ENCODE assay signal across 8 cellular contexts in genomic region chr19:57814505-57815246, GRCh38. TPM values are rescaled to one million over a fixed set of nuclear protein-coding genes. Genes with fewer than 3 reads are reported as not detected.
DNase-seq lines count a peak whose midpoint lies in the region; ATAC-seq, FAIRE-seq and TF ChIP-seq lines count a peak whose summit lies in the region.

TSS of gene ZNF552 (minus strand) at chr19:57814913. CDS start at chr19:57814743, 170 bp downstream.

- H3K36me3 ChIP-seq in astrocyte (ENCODE audit: insufficient read depth, low read length) (no peaks in the 10 kb centered on the region), rectal smooth muscle tissue (ENCODE audit: control insufficient read depth, insufficient read depth, low read length) (peaks cover 6% of the 10 kb centered on the region)

- H4K20me1 ChIP-seq in astrocyte (ENCODE audit: insufficient read depth, low read length), result no peaks in the 10 kb centered on the region

- no peaks in the 10 kb centered on the region for H3K27me3 ChIP-seq in astrocyte (ENCODE audit: insufficient read depth, low read length)
- no peaks in the 10 kb centered on the region for H3K27me3 ChIP-seq in rectal smooth muscle tissue (ENCODE audit: control insufficient read depth, insufficient read depth, low read length)

- DNase-seq in GM12891 (ENCODE audit: insufficient read length, low spot score) (peak; percentile 64), NCI-H1694 treated with DMSO at 0.1 percent for 48 hours (lab: John Stamatoyannopoulos, UW) (peak; percentile 85), astrocyte (ENCODE audit: low read depth) (peak; percentile 90), hepatic stellate cell (ENCODE audit: low spot score) (peak; percentile 92)
- peak; percentile 77 for DNase-seq in T-helper 2 cell treated with Interferon-gamma antibody and Interleukin-4, amounts not matched to agents 5 μg/mL and 100 μg/mL, for 36 hours (ENCODE audit: low spot score)

- H3K9ac ChIP-seq in astrocyte (ENCODE audit: low read length) (peak within 1 kb of the TSS; percentile 89), rectal smooth muscle tissue (ENCODE audit: low read length) (peak within 1 kb of the TSS; percentile 94)

- H3K9me3 Mint-ChIP-seq in T-helper 2 cell treated with Interferon-gamma antibody and Interleukin-4, amounts not matched to agents 5 μg/mL and 100 μg/mL, for 36 hours, result no peaks in the 10 kb centered on the region
- no peaks in the 10 kb centered on the region for H3K9me3 Mint-ChIP-seq in astrocyte (ENCODE audit: unreplicated experiment)

- H3K4me3 Mint-ChIP-seq in T-helper 2 cell treated with Interferon-gamma antibody and Interleukin-4, amounts not matched to agents 5 μg/mL and 100 μg/mL, for 36 hours, result peak within 1 kb of the TSS; percentile 94
- peak within 1 kb of the TSS; percentile 97 for H3K4me3 Mint-ChIP-seq in astrocyte (ENCODE audit: unreplicated experiment)

- TF ChIP-seq CTCF in astrocyte (IDR thresholded peaks at IDR 0.05; ENCODE audit: insufficient read depth, low read depth, low read length), result no peak

- peak within 1 kb of the TSS; percentile 87 for H3K4me2 ChIP-seq in astrocyte (ENCODE audit: low read length)

- peak; percentile 67 for ATAC-seq in HG02852 (IDR thresholded peaks at IDR 0.05; ENCODE audit: unreplicated experiment)
- no peak for ATAC-seq in HG02970 (IDR thresholded peaks at IDR 0.05; ENCODE audit: low FRiP score, unreplicated experiment)

- H3K9me3 ChIP-seq in astrocyte (ENCODE audit: insufficient read depth, low read depth, low read length), result no peaks in the 10 kb centered on the region

- H3K27me3 Mint-ChIP-seq in T-helper 2 cell treated with Interferon-gamma antibody and Interleukin-4, amounts not matched to agents 5 μg/mL and 100 μg/mL, for 36 hours (ENCODE audit: low read depth), result no peaks in the 10 kb centered on the region
- H3K27me3 Mint-ChIP-seq in astrocyte (ENCODE audit: low read depth, unreplicated experiment), result no peaks in the 10 kb centered on the region

- H3K27ac ChIP-seq in astrocyte (ENCODE audit: low read depth, low read length) (peak within 1 kb of the TSS; percentile 64), rectal smooth muscle tissue (ENCODE audit: low read depth, low read length) (peak within 1 kb of the TSS; percentile 62)

- peak within 1 kb of the TSS; percentile 76 for H2AFZ ChIP-seq in astrocyte (ENCODE audit: low read depth, low read length)

- TF ChIP-seq POLR2A in GM12891 (IDR thresholded peaks at IDR 0.05; ENCODE audit: low read depth, low read length), result peak; percentile 73

- peaks cover 29% of the 10 kb centered on the region for H3K4me1 Mint-ChIP-seq in T-helper 2 cell treated with Interferon-gamma antibody and Interleukin-4, amounts not matched to agents 5 μg/mL and 100 μg/mL, for 36 hours (ENCODE audit: low read depth)
- peaks cover 15% of the 10 kb centered on the region for H3K4me1 Mint-ChIP-seq in astrocyte (ENCODE audit: low read depth, unreplicated experiment)

- H3K79me2 ChIP-seq in astrocyte (ENCODE audit: insufficient read depth, low read length), result peaks cover 22% of the 10 kb centered on the region

- H3K4me1 ChIP-seq in astrocyte (ENCODE audit: insufficient read depth, low read length) (peaks cover 3% of the 10 kb centered on the region), rectal smooth muscle tissue (ENCODE audit: control insufficient read depth, insufficient read depth, low read length) (no peaks in the 10 kb centered on the region)

- FAIRE-seq in GM12891 (lab: Jason Lieb, UNC) (peak; percentile 75), astrocyte (lab: Jason Lieb, UNC) (no peak)

- H3K36me3 Mint-ChIP-seq in T-helper 2 cell treated with Interferon-gamma antibody and Interleukin-4, amounts not matched to agents 5 μg/mL and 100 μg/mL, for 36 hours (ENCODE audit: low read depth), result peaks cover 28% of the 10 kb centered on the region
- peaks cover 8% of the 10 kb centered on the region for H3K36me3 Mint-ChIP-seq in astrocyte (ENCODE audit: low read depth, unreplicated experiment)

- H3K4me3 ChIP-seq in astrocyte (ENCODE audit: insufficient read depth, low read depth, low read length), result peak within 1 kb of the TSS; percentile 85
- peak within 1 kb of the TSS; percentile 69 for H3K4me3 ChIP-seq in rectal smooth muscle tissue (ENCODE audit: low read length)

- H3K27ac Mint-ChIP-seq in T-helper 2 cell treated with Interferon-gamma antibody and Interleukin-4, amounts not matched to agents 5 μg/mL and 100 μg/mL, for 36 hours, result peak within 1 kb of the TSS; percentile 91
- peak within 1 kb of the TSS; percentile 89 for H3K27ac Mint-ChIP-seq in astrocyte (ENCODE audit: unreplicated experiment)

TF ChIP-seq in GM12891, 5 proteins besides CTCF, POLR2A, EP300 and RAD21:
- TF ChIP-seq PAX5 (IDR thresholded peaks at IDR 0.05; ENCODE audit: insufficient read depth, low read length, severe bottlenecking) (no peak), TAF1 (IDR thresholded peaks at IDR 0.05; ENCODE audit: low read depth, low read length) (peak; percentile 78; the same call in 1 of the 2 replicates), POU2F2 (IDR thresholded peaks at IDR 0.05; ENCODE audit: low read depth, low read length) (peak; percentile 68; the same call in 1 of the 2 replicates), SPI1 (IDR thresholded peaks at IDR 0.05; ENCODE audit: low read depth, low read length) (no peak), POLR2AphosphoS5 (IDR thresholded peaks at IDR 0.05; ENCODE audit: low read depth, low read length) (peak; percentile 86)

RNA-seq across cellular contexts. Expression of gene ZNF552, which starts in this region (rescaled TPM):
- 6.4 TPM for polyA plus RNA-seq in GM12891 (2012; ENCODE audit: low read depth, missing spikeins)
- 7.2 and 9.6 TPM in 2 replicates for total RNA-seq in astrocyte
